Comparison of ENCODE assay signal across 1 cellular context in the genomic region with DNA sequence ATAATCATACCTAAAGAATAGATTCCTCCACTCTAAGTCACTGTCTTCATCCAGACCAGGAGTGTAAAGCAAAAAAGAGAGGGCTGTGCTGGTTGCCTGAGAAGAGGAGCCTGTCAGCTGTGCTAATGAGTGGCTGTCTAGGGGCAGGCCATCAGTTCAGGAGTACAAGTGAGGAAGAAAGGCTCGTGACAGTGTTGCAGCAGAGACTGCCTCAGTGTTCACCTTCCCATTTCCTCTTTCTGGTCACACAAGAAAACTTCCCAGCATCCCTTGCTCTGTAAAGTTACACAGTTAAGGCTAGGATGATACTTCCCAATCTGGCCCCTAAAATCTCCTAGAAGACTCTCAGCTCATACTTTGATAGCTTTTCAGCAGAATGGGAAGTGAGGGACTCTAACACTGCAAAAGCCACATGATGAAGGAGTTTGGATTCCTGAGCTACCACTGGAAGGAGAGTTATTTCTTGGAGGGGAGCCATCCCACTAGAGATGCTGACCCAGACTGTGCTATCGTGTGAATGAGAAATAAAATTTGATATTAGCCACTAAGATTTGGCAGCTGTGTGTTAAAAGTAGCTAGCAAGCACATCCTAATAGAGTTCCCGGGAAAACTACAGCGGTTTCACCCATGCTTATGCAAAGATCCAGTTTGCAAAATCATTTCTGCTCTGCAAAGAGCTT.
TF ChIP-seq lines count a peak whose summit lies in the region.

No MANE protein-coding gene starts in this region.

TF ChIP-seq in GM12878, 131 proteins besides CTCF, POLR2A, EP300 and RAD21 (continued from another document):
- TF ChIP-seq RUNX3 (IDR thresholded peaks at IDR 0.05; ENCODE audit: low read length) (peak; percentile 50; the same call in 1 of the 2 replicates), CBX5 (IDR thresholded peaks at IDR 0.05; ENCODE audit: low read depth) (0 out of 2 replicates have a peak, but pooled peaks have one; percentile 56), IRF4 (IDR thresholded peaks at IDR 0.05; ENCODE audit: low read depth, low read length) (0 out of 2 replicates have a peak, but pooled peaks have one; percentile 26), IKZF2 (IDR thresholded peaks at IDR 0.05) (peak in 1 of 2 experiments; percentile 27; a peak in 2 of 4 replicates), NFIC (IDR thresholded peaks at IDR 0.05; ENCODE audit: low read depth, low read length) (0 out of 2 replicates have a peak, but pooled peaks have one; percentile 26), MYB (IDR thresholded peaks at IDR 0.05; ENCODE audit: borderline replicate concordance, low read depth, low read length) (no peak), SPI1 (IDR thresholded peaks at IDR 0.05; ENCODE audit: borderline replicate concordance, insufficient read depth, low read depth, low read length) (peak; percentile 96), DPF2 (IDR thresholded peaks at IDR 0.05) (no peak), MEF2A (IDR thresholded peaks at IDR 0.05; ENCODE audit: insufficient read depth, low read depth, low read length) (0 out of 2 replicates have a peak, but pooled peaks have one; percentile 10), ETV6 (conservative IDR thresholded peaks at IDR 0.05 in 1 of 2, IDR thresholded peaks at IDR 0.05 in 1 of 2; ENCODE audit: borderline replicate concordance in 1 of 2, low read depth in 1 of 2) (0 out of 4 replicates have a peak, but pooled peaks of 1 of the 2 experiments have one; percentile 38), SIN3A (IDR thresholded peaks at IDR 0.05; ENCODE audit: low read depth, low read length) (no peak), RELB (IDR thresholded peaks at IDR 0.05; ENCODE audit: low read depth) (0 out of 2 replicates have a peak, but pooled peaks have one; percentile 14)
